ENCODE assay signal across 16 cellular contexts in genomic region chr15:55768670-55769185, GRCh38. TPM values are rescaled to one million over a fixed set of nuclear protein-coding genes. Genes with fewer than 3 reads are reported as not detected.
"Had no signal": no experiment of that assay in that cellular context is flagged by ENCODE, and none has a peak within 500 bp of the region (broad histone marks: within the 10 kb centered on the region; RNA-seq: fewer than 3 reads in every experiment).

No MANE protein-coding gene starts in this region.

- H3K4me3 ChIP-seq: adrenal gland, dorsolateral prefrontal cortex, sigmoid colon, stomach, testis had no signal

- H3K27me3 Mint-ChIP-seq: activated naive CD4-positive, alpha-beta T cell treated with anti-CD3 and anti-CD28 coated beads, Interleukin-2, amount 50 U/mL, for 24 hours had no signal

- H3K9me3 Mint-ChIP-seq: activated naive CD4-positive, alpha-beta T cell treated with anti-CD3 and anti-CD28 coated beads, Interleukin-2, amount 50 U/mL, for 24 hours; natural killer cell treated with Interleukin-12 subunit alpha and Interleukin-12 subunit beta and Interleukin-15 and Interleukin-18, amount 100 ng/mL, for 72 hours; T-cell had no signal

- DNase-seq: activated CD4-positive, alpha-beta T cell treated with anti-CD3 and anti-CD28 coated beads, Interleukin-2, amount 50 U/mL, for 4 hours; activated effector memory CD4-positive, alpha-beta T cell treated with anti-CD3 and anti-CD28 coated beads, Interleukin-2, amount 50 U/mL, for 16 hours; adrenal gland; dorsolateral prefrontal cortex; foreskin keratinocyte; head of caudate nucleus; mesenchymal stem cell; sigmoid colon; stimulated activated CD4-positive, alpha-beta T cell treated with anti-CD3 and anti-CD28 coated beads, Interleukin-1b, Interleukin-23, amount 100 ng/mL, for 48 hours; stomach; T-cell; T-helper 9 cell; testis had no signal

- H3K27me3 ChIP-seq: adrenal gland, foreskin keratinocyte, sigmoid colon, stomach, testis had no signal

- H3K9me3 ChIP-seq: adrenal gland, sigmoid colon, stomach, testis had no signal

- H3K4me3 Mint-ChIP-seq: activated naive CD4-positive, alpha-beta T cell treated with anti-CD3 and anti-CD28 coated beads, Interleukin-2, amount 50 U/mL, for 24 hours; natural killer cell treated with Interleukin-12 subunit alpha and Interleukin-12 subunit beta and Interleukin-15 and Interleukin-18, amount 100 ng/mL, for 72 hours; T-cell had no signal

- H3K36me3 ChIP-seq: adrenal gland, sigmoid colon, stomach had no signal

- H3K4me1 Mint-ChIP-seq: activated naive CD4-positive, alpha-beta T cell treated with anti-CD3 and anti-CD28 coated beads, Interleukin-2, amount 50 U/mL, for 24 hours had no signal

- H3K27ac Mint-ChIP-seq: activated naive CD4-positive, alpha-beta T cell treated with anti-CD3 and anti-CD28 coated beads, Interleukin-2, amount 50 U/mL, for 24 hours; natural killer cell treated with Interleukin-12 subunit alpha and Interleukin-12 subunit beta and Interleukin-15 and Interleukin-18, amount 100 ng/mL, for 72 hours; T-cell had no signal

- H3K36me3 Mint-ChIP-seq: activated naive CD4-positive, alpha-beta T cell treated with anti-CD3 and anti-CD28 coated beads, Interleukin-2, amount 50 U/mL, for 24 hours; natural killer cell treated with Interleukin-12 subunit alpha and Interleukin-12 subunit beta and Interleukin-15 and Interleukin-18, amount 100 ng/mL, for 72 hours; T-cell had no signal

- ATAC-seq: activated CD4-positive, CD25-positive, alpha-beta regulatory T cell treated with anti-CD3 and anti-CD28 coated beads, Interleukin-2, amount 50 U/mL, for 24 hours; foreskin keratinocyte; natural killer cell treated with Interleukin-12 subunit alpha and Interleukin-12 subunit beta and Interleukin-15 and Interleukin-18, amount 100 ng/mL, for 72 hours; T-cell had no signal

- H3K4me1 ChIP-seq: adrenal gland, foreskin keratinocyte, sigmoid colon, stomach, testis had no signal

- H3K27ac ChIP-seq: adrenal gland, dorsolateral prefrontal cortex, foreskin keratinocyte, sigmoid colon, stomach, testis had no signal

RNA-seq across cellular contexts. Expression of gene PRTG, which starts 25.8 kb away (rescaled TPM):
- total RNA-seq: foreskin keratinocyte; natural killer cell treated with Interleukin-12 subunit alpha and Interleukin-12 subunit beta and Interleukin-15 and Interleukin-18, amount 100 ng/mL, for 72 hours had no signal
- polyA plus RNA-seq: foreskin keratinocyte had no signal
